22 cellular contexts compared by ENCODE assay signal in genomic region chr2:195842932-195843331, GRCh38.
DNase-seq lines count a peak whose midpoint lies in the region; ATAC-seq, FAIRE-seq and TF ChIP-seq lines count a peak whose summit lies in the region.
"Had no signal": no experiment of that assay in that cellular context is flagged by ENCODE, and none has a peak within 500 bp of the region (broad histone marks: within the 10 kb centered on the region; RNA-seq: fewer than 3 reads in every experiment).

No MANE protein-coding gene starts in this region.

- H3K9me3 ChIP-seq in CD4-positive, alpha-beta memory T cell (ENCODE audit: control insufficient read depth in 1 of 2, low read length in 2 of 2): no peaks in the 10 kb centered on the region
- H3K9me3 ChIP-seq in GM12878 (replicated peaks; ENCODE audit: control insufficient read depth, insufficient read depth, low read length): no peaks in the 10 kb centered on the region
- H3K9me3 ChIP-seq: BE2C, colonic mucosa, gastroesophageal sphincter, Peyer's patch, thyroid gland had no signal

- peak; percentile 45 for FAIRE-seq in GM18507 (lab: Jason Lieb, UNC)
- FAIRE-seq in GM12878 (lab: Jason Lieb, UNC): no peak
- FAIRE-seq: small intestine had no signal

- ATAC-seq in HG02852 (IDR thresholded peaks at IDR 0.05; ENCODE audit: unreplicated experiment): peak; percentile 52
- ATAC-seq in GM12878: peak; percentile 63
- ATAC-seq: gastroesophageal sphincter, left ventricle myocardium superior had no signal

- TF ChIP-seq POLR2A in GM12878 (IDR thresholded peaks at IDR 0.05; ENCODE audit: low read depth, low read length): no peak

- H3K27me3 Mint-ChIP-seq in CD4-positive, alpha-beta memory T cell: peaks cover 0 to 1% of the 10 kb centered on the region in 2 donors
- H3K27me3 Mint-ChIP-seq: naive B cell had no signal

- no peak overlapping the region for H3K4me2 ChIP-seq in GM12878 (ENCODE audit: control insufficient read depth, insufficient read depth)

- TF ChIP-seq RAD21 in GM12878 (IDR thresholded peaks at IDR 0.05; ENCODE audit: insufficient read depth, low read depth, low read length): no peak

- H3K27ac ChIP-seq in CD4-positive, alpha-beta memory T cell (ENCODE audit: low read depth, low read length): no peak overlapping the region
- no peak overlapping the region for H3K27ac ChIP-seq in GM12878 (ENCODE audit: control insufficient read depth, insufficient read depth)
- H3K27ac ChIP-seq: colonic mucosa, gastroesophageal sphincter, Peyer's patch, thyroid gland had no signal

- POLR2A ChIA-PET in CD4-positive, alpha-beta memory T cell (lab: Charles Lee; ENCODE audit: partially characterized antibody): no interaction called here
- POLR2A ChIA-PET in GM12878 (lab: Charles Lee): interaction anchor here (0.6 kb wide), 1 partner anchor 153 kb away, joined by 5 read pairs; no protein-coding TSS in a partner anchor

- H3K27me3 ChIP-seq in CD4-positive, alpha-beta memory T cell (ENCODE audit: insufficient read depth, low read length): no peaks in the 10 kb centered on the region
- H3K27me3 ChIP-seq in GM12878 (replicated peaks in 1 of 2; ENCODE audit: control insufficient read depth in 2 of 2, insufficient read depth in 2 of 2, low read length in 1 of 2): no peaks in the 10 kb centered on the region
- H3K27me3 ChIP-seq: colonic mucosa, gastroesophageal sphincter, Peyer's patch, thyroid gland had no signal

- in situ Hi-C loops in GM12878 (cut with MboI): no loop called here

- BruUV-seq in GM12878 (replicated peaks; lab: Mats Ljungman, UMichigan): no TSS peak

- no peak for TF ChIP-seq CTCF in GM12878 (IDR thresholded peaks at IDR 0.05 in 2 of 3, conservative IDR thresholded peaks at IDR 0.05 in 1 of 3; ENCODE audit: control insufficient read depth in 2 of 3, extremely low read depth in 1 of 3, insufficient read depth in 1 of 3, low read depth in 3 of 3, low read length in 3 of 3)

- DNase-seq in CD4-positive, alpha-beta memory T cell: no peak
- DNase-seq in GM18507 (ENCODE audit: extremely low spot score, insufficient read length, low read depth): no peak
- no peak for DNase-seq in GM12878 (ENCODE audit: low read depth, low spot score)
- DNase-seq in KG1 (lab: John Stamatoyannopoulos, UW): no peak
- DNase-seq in NOMO-1 treated with DMSO at 0.1 percent for 48 hours (lab: John Stamatoyannopoulos, UW; ENCODE audit: unreplicated experiment): no peak
- no peak for DNase-seq in GDM1 (lab: John Stamatoyannopoulos, UW)
- DNase-seq: activated CD8-positive, alpha-beta memory T cell treated with anti-CD3 and anti-CD28 coated beads for 24 hours; activated gamma-delta T cell; BE2C; colonic mucosa; DMS 273 treated with DMSO at 0.1 percent for 48 hours; H7; left ventricle myocardium superior; naive B cell; NCI-H187 treated with DMSO at 0.1 percent for 48 hours; NCI-H510A treated with DMSO at 0.1 percent for 48 hours; Peyer's patch; posterior cingulate gyrus; small intestine; thyroid gland had no signal

- H2AFZ ChIP-seq in GM12878 (ENCODE audit: control insufficient read depth, low read depth, low read length): peak overlapping the region; percentile 1; the same call in 1 of the 2 replicates

- SMC1A ChIA-PET in GM12878 (lab: Charles Lee; ENCODE audit: uncharacterized antibody, unreplicated experiment): interaction anchor here (0.9 to 1.6 kb wide), 4 partner anchors 16 to 267 kb away, joined by 3 to 4 read pairs (median 4); no protein-coding TSS in a partner anchor

- no peak overlapping the region for H3K9ac ChIP-seq in GM12878 (ENCODE audit: control insufficient read depth, insufficient read depth, low read length)

- H3K4me1 ChIP-seq in CD4-positive, alpha-beta memory T cell (ENCODE audit: insufficient read depth, low read length): peaks cover 10% of the 10 kb centered on the region
- H3K4me1 ChIP-seq in GM12878 (ENCODE audit: control insufficient read depth, insufficient read depth, low read length): no peaks in the 10 kb centered on the region
- H3K4me1 ChIP-seq: BE2C, colonic mucosa, gastroesophageal sphincter, Peyer's patch had no signal

- no peaks in the 10 kb centered on the region for H3K36me3 ChIP-seq in CD4-positive, alpha-beta memory T cell (ENCODE audit: insufficient read depth, low read length)
- no peaks in the 10 kb centered on the region for H3K36me3 ChIP-seq in GM12878 (ENCODE audit: control insufficient read depth in 2 of 2, insufficient read depth in 2 of 2, low read length in 1 of 2)
- H3K36me3 ChIP-seq: BE2C, colonic mucosa, gastroesophageal sphincter, Peyer's patch, thyroid gland had no signal

- H3K4me3 Mint-ChIP-seq in CD4-positive, alpha-beta memory T cell: peak overlapping the region; percentile 18 to 83 (median 72)
- H3K4me3 Mint-ChIP-seq: naive B cell had no signal

- peaks cover 0 to 6% (median under 1%) of the 10 kb centered on the region in 8 donors for H3K9me3 Mint-ChIP-seq in CD4-positive, alpha-beta memory T cell

- H3K79me2 ChIP-seq in GM12878 (ENCODE audit: control insufficient read depth, insufficient read depth, low read length): no peaks in the 10 kb centered on the region

- no peaks in the 10 kb centered on the region for H3K36me3 Mint-ChIP-seq in CD4-positive, alpha-beta memory T cell
- H3K36me3 Mint-ChIP-seq: naive B cell had no signal

- H3K27ac Mint-ChIP-seq in CD4-positive, alpha-beta memory T cell: peak overlapping the region in 3 of 7 donors; percentile 6 to 13 (median 7)
- H3K27ac Mint-ChIP-seq: naive B cell had no signal

- peaks cover 7 to 17% (median 10%) of the 10 kb centered on the region in 4 donors for H3K4me1 Mint-ChIP-seq in CD4-positive, alpha-beta memory T cell

- no peak for TF ChIP-seq EP300 in GM12878 (IDR thresholded peaks at IDR 0.05; ENCODE audit: borderline replicate concordance in 1 of 2, control insufficient read depth in 1 of 2, low read depth in 2 of 2, low read length in 2 of 2)

- WGBS in GM12878 (ENCODE audit: insufficient coverage, insufficient replicate concordance, low lambda C conversion rate, missing lambda C conversion rate): 14% methylated on average over 3 of the region's 3 CpGs

- RAD21 ChIA-PET in GM12878 (lab: Charles Lee; ENCODE audit: unreplicated experiment): interaction anchor here (2.0 kb wide), 1 partner anchor 225 kb away, joined by 6 read pairs; the partner anchor contains the start of gene DNAH7

- H3K4me3 ChIP-seq in CD4-positive, alpha-beta memory T cell (ENCODE audit: low read length in 2 of 2): no peak overlapping the region
- no peak overlapping the region for H3K4me3 ChIP-seq in GM12878
- H3K4me3 ChIP-seq: colonic mucosa, gastroesophageal sphincter, Peyer's patch, thyroid gland had no signal

- intact Hi-C loops in CD4-positive, alpha-beta memory T cell (cut with micrococcal nuclease): no loop called here
- intact Hi-C loops in GM12878 (cut with micrococcal nuclease; ENCODE audit: unreplicated experiment): no loop called here

- CTCF ChIA-PET in CD4-positive, alpha-beta memory T cell (lab: Charles Lee; ENCODE audit: partially characterized antibody): no interaction called here
- CTCF ChIA-PET in GM12878 (lab: Yijun Ruan, JAX): interaction anchor here (1.1 to 1.9 kb wide), 3 partner anchors 9 to 225 kb away, joined by 3 to 6 read pairs (median 5); partner anchors contain the start of gene DNAH7

- no peaks in the 10 kb centered on the region for H4K20me1 ChIP-seq in GM12878 (ENCODE audit: control insufficient read depth, insufficient read depth)

TF ChIP-seq in GM12878, 131 proteins besides CTCF, POLR2A, EP300 and RAD21:
- TF ChIP-seq ESRRA (IDR thresholded peaks at IDR 0.05; ENCODE audit: low read length) (no peak), ELK1 (IDR thresholded peaks at IDR 0.05; ENCODE audit: low read depth, low read length) (no peak), YY1 (IDR thresholded peaks at IDR 0.05; ENCODE audit: low read depth, low read length) (no peak), USF1 (IDR thresholded peaks at IDR 0.05; ENCODE audit: borderline replicate concordance, extremely low read length, insufficient read depth, low read depth, low read length) (no peak), ZNF217 (IDR thresholded peaks at IDR 0.05) (no peak), ZBED1 (IDR thresholded peaks at IDR 0.05; ENCODE audit: borderline replicate concordance) (no peak), ZBTB4 (CRISPR knock-in tag; IDR thresholded peaks at IDR 0.05) (no peak)
